Comparison of ENCODE assay signal across 8 cellular contexts in genomic region chr10:80498833-80499671, GRCh38. TPM values are rescaled to one million over a fixed set of nuclear protein-coding genes. Genes with fewer than 3 reads are reported as not detected.
DNase-seq lines count a peak whose midpoint lies in the region; ATAC-seq, FAIRE-seq and TF ChIP-seq lines count a peak whose summit lies in the region.

No MANE protein-coding gene starts in this region.

- no peak overlapping the region for H4K91ac ChIP-seq in H1 (replicated peaks; ENCODE audit: insufficient read length, low read length)

- H3K9ac ChIP-seq in H1 (replicated peaks in 1 of 4; ENCODE audit: extremely low read depth in 1 of 4, low read depth in 3 of 4, low read length in 3 of 4), result no peak overlapping the region

- H4K8ac ChIP-seq in H1 (ENCODE audit: extremely low read depth, insufficient read depth, low read length), result no peak overlapping the region

- peaks cover 16% of the 10 kb centered on the region for H3K79me1 ChIP-seq in H1 (ENCODE audit: low read depth, low read length)

- peaks cover 66% of the 10 kb centered on the region for H3K36me3 Mint-ChIP-seq in CD8-positive, alpha-beta T cell
- H3K36me3 Mint-ChIP-seq in activated CD4-positive, alpha-beta memory T cell treated with anti-CD3 and anti-CD28 coated beads for 36 hours, result peaks cover 27% of the 10 kb centered on the region

- no peak overlapping the region for H3K18ac ChIP-seq in H1 (ENCODE audit: extremely low read depth, low read length)

- H3K27me3 Mint-ChIP-seq in CD8-positive, alpha-beta T cell (ENCODE audit: low read depth), result no peaks in the 10 kb centered on the region
- H3K27me3 Mint-ChIP-seq in activated CD4-positive, alpha-beta memory T cell treated with anti-CD3 and anti-CD28 coated beads for 36 hours, result no peaks in the 10 kb centered on the region

- intact Hi-C loops in CD8-positive, alpha-beta T cell (cut with DNase I, micrococcal nuclease), result loop anchor here in 1 of 2 experiments (1.0 to 10.0 kb wide), 2 partner anchors 11 to 294 kb away; partner anchors contain the start of gene ANXA11
- intact Hi-C loops in activated CD4-positive, alpha-beta memory T cell treated with anti-CD3 and anti-CD28 coated beads for 36 hours (cut with micrococcal nuclease), result loop anchor here (1.0 kb wide), 2 partner anchors 14 to 28 kb away; no protein-coding TSS in a partner anchor

- no peak overlapping the region for H3K23ac ChIP-seq in H1 (ENCODE audit: insufficient read length)

- H3K4me1 Mint-ChIP-seq in CD8-positive, alpha-beta T cell (ENCODE audit: low read depth), result peaks cover 97% of the 10 kb centered on the region
- peaks cover 97% of the 10 kb centered on the region for H3K4me1 Mint-ChIP-seq in activated CD4-positive, alpha-beta memory T cell treated with anti-CD3 and anti-CD28 coated beads for 36 hours (ENCODE audit: low read depth)

- no peak overlapping the region for H3K14ac ChIP-seq in H1 (ENCODE audit: insufficient read length)

- peaks cover 6% of the 10 kb centered on the region for H3K9me3 Mint-ChIP-seq in CD8-positive, alpha-beta T cell
- peaks cover 5% of the 10 kb centered on the region for H3K9me3 Mint-ChIP-seq in activated CD4-positive, alpha-beta memory T cell treated with anti-CD3 and anti-CD28 coated beads for 36 hours

- no peak overlapping the region for H2AFZ ChIP-seq in H1 (ENCODE audit: low read length)

- CTCF ChIA-PET in CD8-positive, alpha-beta T cell (lab: Charles Lee), result interaction anchor here (1.4 to 20.2 kb wide), 7 partner anchors 9 to 116 kb away, joined by 4 to 562 read pairs (median 5); partner anchors contain the start of gene TSPAN14
- CTCF ChIA-PET in activated CD4-positive, alpha-beta memory T cell treated with anti-CD3 and anti-CD28 coated beads for 36 hours (lab: Charles Lee), result interaction anchor here (0.8 to 21.6 kb wide), 7 partner anchors 10 to 123 kb away, joined by 3 to 1168 read pairs (median 4); partner anchors contain the start of gene TSPAN14
- CTCF ChIA-PET in H1 (lab: Charles Lee; ENCODE audit: partially characterized antibody), result interaction anchor here (0.6 to 21.9 kb wide), 10 partner anchors 8 to 1231 kb away, joined by 3 to 1263 read pairs (median 5); partner anchors contain the start of gene TSPAN14

- TF ChIP-seq POLR2A in H1 (IDR thresholded peaks at IDR 0.05; ENCODE audit: control extremely low read depth in 1 of 2, low read depth in 2 of 2, low read length in 2 of 2), result no peak

- TF ChIP-seq RAD21 in H1 (IDR thresholded peaks at IDR 0.05 in 1 of 2, conservative IDR thresholded peaks at IDR 0.05 in 1 of 2; ENCODE audit: low read depth in 2 of 2, low read length in 2 of 2), result no peak

- TF ChIP-seq EP300 in H1 (IDR thresholded peaks at IDR 0.05; ENCODE audit: borderline replicate concordance in 1 of 2, low read depth in 2 of 2, low read length in 2 of 2), result no peak

- no peak overlapping the region for H2BK12ac ChIP-seq in H1 (ENCODE audit: low read depth, low read length)

- peak overlapping the region; percentile 96 for H3K27ac Mint-ChIP-seq in CD8-positive, alpha-beta T cell
- H3K27ac Mint-ChIP-seq in activated CD4-positive, alpha-beta memory T cell treated with anti-CD3 and anti-CD28 coated beads for 36 hours, result peak overlapping the region; percentile 93

- H4K5ac ChIP-seq in H1 (ENCODE audit: insufficient read length, low read depth, low read length), result no peak overlapping the region

- H3K4me3 ChIP-seq in CD8-positive, alpha-beta T cell (ENCODE audit: low read depth, low read length), result peak overlapping the region; percentile 29
- H3K4me3 ChIP-seq in H1 (ENCODE audit: extremely low read depth in 1 of 4, insufficient read depth in 2 of 4, low read depth in 3 of 4, low read length in 4 of 4), result no peak overlapping the region

- no peak overlapping the region for H2BK120ac ChIP-seq in H1 (replicated peaks; ENCODE audit: low read depth, low read length)

- H3K36me3 ChIP-seq in CD8-positive, alpha-beta T cell (ENCODE audit: insufficient read depth, low read length), result peaks cover 7% of the 10 kb centered on the region
- no peaks in the 10 kb centered on the region for H3K36me3 ChIP-seq in H1 (ENCODE audit: control insufficient read depth in 2 of 4, insufficient read depth in 4 of 4, low read length in 3 of 4)

- POLR2A ChIA-PET in CD8-positive, alpha-beta T cell (lab: Charles Lee), result interaction anchor here (0.7 to 10.5 kb wide), 9 partner anchors 10 to 91 kb away, joined by 3 to 107 read pairs (median 4); partner anchors contain the start of gene PRXL2A
- POLR2A ChIA-PET in activated CD4-positive, alpha-beta memory T cell treated with anti-CD3 and anti-CD28 coated beads for 36 hours (lab: Charles Lee), result interaction anchor here (0.6 to 4.8 kb wide), 11 partner anchors 13 to 54 kb away, joined by 3 to 36 read pairs (median 4); no protein-coding TSS in a partner anchor
- POLR2A ChIA-PET in H1 (lab: Charles Lee; ENCODE audit: partially characterized antibody), result no interaction called here

- peak; percentile 39 for ATAC-seq in CD8-positive, alpha-beta T cell
- no peak for ATAC-seq in HG02642 (IDR thresholded peaks at IDR 0.05; ENCODE audit: poor library complexity, unreplicated experiment)

- H3K4ac ChIP-seq in H1 (replicated peaks; ENCODE audit: insufficient read length, low read depth, low read length), result no peak overlapping the region

- H3K4me2 ChIP-seq in H1 (ENCODE audit: insufficient read depth in 1 of 2, low read depth in 2 of 2, low read length in 2 of 2), result no peak overlapping the region

- 81% methylated on average over 14 of the region's 14 CpGs; no CpG with 5 or more reads in 1 of the 2 experiments for WGBS in H1 (ENCODE audit: extremely low coverage in 1 of 2, insufficient coverage in 1 of 2, insufficient read length in 1 of 2, insufficient replicate concordance in 2 of 2, low coverage in 1 of 2, low lambda C conversion rate in 2 of 2, missing lambda C conversion rate in 1 of 2), 2 experiments

- no peak overlapping the region for H3K56ac ChIP-seq in H1 (replicated peaks; ENCODE audit: insufficient read length, low read depth, low read length)

- no peak overlapping the region for H2BK15ac ChIP-seq in H1 (ENCODE audit: low read length)

- H3K27ac ChIP-seq in CD8-positive, alpha-beta T cell (ENCODE audit: low read depth, low read length), result peak overlapping the region; percentile 11
- H3K27ac ChIP-seq in H1 (ENCODE audit: low read depth, low read length), result no peak overlapping the region

- no peak overlapping the region for H2AK5ac ChIP-seq in H1 (ENCODE audit: low read depth, low read length)

- TF ChIP-seq CTCF in CD8-positive, alpha-beta T cell (IDR thresholded peaks at IDR 0.05), result no peak
- no peak for TF ChIP-seq CTCF in H1 (IDR thresholded peaks at IDR 0.05; ENCODE audit: control extremely low read depth in 1 of 3, insufficient read depth in 1 of 3, low read depth in 1 of 3, low read length in 3 of 3)

- FAIRE-seq in H1 (lab: Jason Lieb, UNC), result no peak

- no peaks in the 10 kb centered on the region for H3K27me3 ChIP-seq in CD8-positive, alpha-beta T cell (ENCODE audit: insufficient read depth, low read length)
- H3K27me3 ChIP-seq in H1 (replicated peaks in 1 of 4; ENCODE audit: control insufficient read depth in 3 of 4, extremely low read depth in 1 of 4, insufficient read depth in 3 of 4, low read length in 3 of 4), result no peaks in the 10 kb centered on the region

- H3K23me2 ChIP-seq in H1 (ENCODE audit: low read depth, low read length), result no peaks in the 10 kb centered on the region; the same call in 1 of the 2 replicates

- no peaks in the 10 kb centered on the region for H3K9me3 ChIP-seq in CD8-positive, alpha-beta T cell (ENCODE audit: low read length)
- no peaks in the 10 kb centered on the region for H3K9me3 ChIP-seq in H1 (ENCODE audit: insufficient read depth in 2 of 2, low read depth in 1 of 2, low read length in 1 of 2)

- peaks cover 17 to 22% of the 10 kb centered on the region in 2 experiments for H4K20me1 ChIP-seq in H1 (replicated peaks in 1 of 2; ENCODE audit: control insufficient read depth in 1 of 2, insufficient read depth in 2 of 2, low read length in 2 of 2)

- peak in 5 of 7 experiments; percentile 27 to 59 (median 55) for DNase-seq in CD8-positive, alpha-beta T cell
- DNase-seq in Kasumi-1 (lab: John Stamatoyannopoulos, UW), result peak; percentile 91
- peak; percentile 88 for DNase-seq in activated CD4-positive, alpha-beta memory T cell treated with anti-CD3 and anti-CD28 coated beads for 36 hours
- no peak for DNase-seq in H1 (ENCODE audit: low read depth in 1 of 2, low spot score in 2 of 2)
- DNase-seq in mesenteric fat pad (ENCODE audit: low spot score), result peak; percentile 96
- DNase-seq in stimulated activated CD8-positive, alpha-beta memory T cell treated with anti-CD3 and anti-CD28 coated beads, Interleukin-4, amount 100 ng/mL, for 4 hours (ENCODE audit: low read depth in 2 of 2, low spot score in 1 of 2), result peak; percentile 29 to 47
- no peak for DNase-seq in middle frontal gyrus (ENCODE audit: extremely low spot score, low spot score)

- H3K4me3 Mint-ChIP-seq in CD8-positive, alpha-beta T cell, result peak overlapping the region; percentile 74
- H3K4me3 Mint-ChIP-seq in activated CD4-positive, alpha-beta memory T cell treated with anti-CD3 and anti-CD28 coated beads for 36 hours, result peak overlapping the region; percentile 40

- 0 out of 2 replicates have a peak overlapping the region, but pooled peaks have one; percentile 35 for H2BK5ac ChIP-seq in H1 (ENCODE audit: low read depth, low read length)

- H3K79me2 ChIP-seq in H1 (ENCODE audit: control insufficient read depth in 1 of 2, insufficient read depth in 2 of 2, low read length in 2 of 2), result peaks cover 2 to 76% of the 10 kb centered on the region in 2 experiments; a peak in 3 of 4 replicates

- no peak overlapping the region for H2BK20ac ChIP-seq in H1 (ENCODE audit: low read length)

- peaks cover 98% of the 10 kb centered on the region for H3K4me1 ChIP-seq in CD8-positive, alpha-beta T cell (ENCODE audit: insufficient read depth, low read length)
- H3K4me1 ChIP-seq in H1 (replicated peaks in 1 of 4; ENCODE audit: control insufficient read depth in 3 of 4, insufficient read depth in 4 of 4, low read length in 3 of 4), result peaks cover 8 to 29% (median 15%) of the 10 kb centered on the region in 4 experiments; a peak in 6 of 7 replicates

RNA-seq across cellular contexts. Expression of gene SH2D4B, which starts 38.6 kb away (rescaled TPM):
- under 1 TPM in 1 of 2 experiments, not detected in 1; 0.36 TPM for total RNA-seq in CD8-positive, alpha-beta T cell
- under 1 TPM in 1 of 2 experiments, not detected in 1; 0.12 TPM for total RNA-seq in activated CD4-positive, alpha-beta memory T cell treated with anti-CD3 and anti-CD28 coated beads for 36 hours
- 0.10 and 0.13 TPM in 2 replicates for total RNA-seq in H1 (2021; fragmentation: NEBNext Ultra II Directional; extraction: Animal tissue kit (Norgen Biotek cat#: 25700))
- polyA plus RNA-seq in H1 (2011; rRNA removed), result 0.06 TPM in 1 of 2 replicates, not detected in the other
- polyA plus RNA-seq in H1 (2011; cell fraction: cytosol; rRNA removed), result 0.04 TPM
- not detected for polyA plus RNA-seq in H1 (2011; cell fraction: nucleus; rRNA removed)
- polyA plus RNA-seq in H1 (2012, experiment 1 of 2), result 0.09 to 0.12 TPM in 2 of 4 replicates, not detected in the others
- polyA plus RNA-seq in H1 (2012, experiment 2 of 2), result not detected
- 0.04 TPM for polyA plus RNA-seq in H1 (2013, experiment 1 of 2)
- polyA plus RNA-seq in H1 (2013, experiment 2 of 2), result 0.02 TPM
- polyA minus RNA-seq in H1 (2011; rRNA and poly(A)+ RNA removed), result 0.09 TPM in 1 of 2 replicates, not detected in the other
- not detected for polyA minus RNA-seq in H1 (2011; cell fraction: cytosol; rRNA and poly(A)+ RNA removed)
- not detected for polyA minus RNA-seq in H1 (2011; cell fraction: nucleus; rRNA and poly(A)+ RNA removed)
- 0.35 TPM for total RNA-seq in mesenteric fat pad

RNA-seq across cellular contexts. Expression of gene TSPAN14, which starts 44.9 kb away (rescaled TPM):
- total RNA-seq in CD8-positive, alpha-beta T cell, result 10 to 100 TPM; 63.9 to 66.1 TPM
- 10 to 100 TPM; 48.9 to 51.8 TPM for total RNA-seq in activated CD4-positive, alpha-beta memory T cell treated with anti-CD3 and anti-CD28 coated beads for 36 hours
- 57.8 and 57.9 TPM in 2 replicates for total RNA-seq in H1 (2021; fragmentation: NEBNext Ultra II Directional; extraction: Animal tissue kit (Norgen Biotek cat#: 25700))
- 47.4 and 54.7 TPM in 2 replicates for polyA plus RNA-seq in H1 (2011; rRNA removed)
- polyA plus RNA-seq in H1 (2011; cell fraction: cytosol; rRNA removed), result 38.1 TPM
- polyA plus RNA-seq in H1 (2011; cell fraction: nucleus; rRNA removed), result 50.9 TPM
- 43.5 to 60.8 TPM (median 54.3 TPM) in 4 replicates for polyA plus RNA-seq in H1 (2012, experiment 1 of 2)
- 45.7 TPM for polyA plus RNA-seq in H1 (2012, experiment 2 of 2)
- 39.1 TPM for polyA plus RNA-seq in H1 (2013, experiment 1 of 2)
- 41.9 TPM for polyA plus RNA-seq in H1 (2013, experiment 2 of 2)
- 35.5 and 41.7 TPM in 2 replicates for polyA minus RNA-seq in H1 (2011; rRNA and poly(A)+ RNA removed)
- polyA minus RNA-seq in H1 (2011; cell fraction: cytosol; rRNA and poly(A)+ RNA removed), result 29.9 TPM
- polyA minus RNA-seq in H1 (2011; cell fraction: nucleus; rRNA and poly(A)+ RNA removed), result 26.0 TPM
- 177 TPM for total RNA-seq in mesenteric fat pad

Comparison
In these comparisons a context has a peak if more than half of its experiments do, and no peak if none do; other contexts are left out.
1. DNase-seq: peak in CD8-positive, alpha-beta T cell (5 of 7), Kasumi-1 (2 of 2), activated CD4-positive, alpha-beta memory T cell treated with anti-CD3 and anti-CD28 coated beads for 36 hours (single experiment), mesenteric fat pad (single experiment) and stimulated activated CD8-positive, alpha-beta memory T cell treated with anti-CD3 and anti-CD28 coated beads, Interleukin-4, amount 100 ng/mL, for 4 hours (2 of 2); none in H1 (0 of 2) and middle frontal gyrus (single experiment).